1 cellular context compared by ENCODE assay signal in the genomic region with DNA sequence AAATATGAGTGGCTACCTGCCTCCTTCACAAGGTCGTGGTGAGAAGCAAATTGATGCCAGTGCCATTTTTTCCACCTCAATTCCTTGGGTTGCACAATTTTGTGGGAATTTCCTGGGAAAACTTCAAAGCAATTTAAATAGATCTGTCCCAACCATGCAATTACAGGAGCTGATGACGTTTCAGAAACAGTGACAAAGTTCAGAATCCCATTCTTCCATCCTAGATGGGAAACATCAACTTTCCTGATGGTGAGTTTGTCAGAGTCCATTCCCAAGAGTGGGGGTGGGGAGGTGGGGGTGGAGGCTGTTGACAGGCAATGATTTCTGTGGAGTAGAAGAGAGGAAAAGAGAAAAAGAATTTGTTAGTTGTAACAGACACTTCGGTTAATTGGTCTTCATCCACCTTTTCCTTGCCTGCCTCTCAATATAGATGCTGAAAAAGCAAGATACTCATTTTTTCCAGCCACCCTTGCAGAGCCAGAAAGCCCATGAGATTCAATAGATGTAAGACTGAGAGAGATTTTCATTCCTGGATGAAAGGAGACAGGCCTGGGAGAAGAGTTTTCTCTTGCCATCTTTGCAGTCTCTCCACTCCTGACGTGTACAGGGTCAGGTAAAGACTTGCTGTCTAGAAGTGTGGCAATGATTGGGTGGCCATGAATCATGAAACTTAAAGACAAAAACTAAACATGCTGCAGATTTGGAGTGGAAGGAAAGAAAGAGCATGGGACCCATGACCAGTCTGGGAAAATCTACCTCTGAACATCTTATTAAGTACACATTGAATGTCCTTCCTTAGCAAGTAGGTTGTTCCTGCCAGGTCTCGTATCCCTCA.
TF ChIP-seq lines count a peak whose summit lies in the region.

No MANE protein-coding gene starts in this region.

TF ChIP-seq in HCT116, 20 proteins besides CTCF, POLR2A, EP300 and RAD21 (continued from another document):
- TF ChIP-seq ZBTB33 (IDR thresholded peaks at IDR 0.05; ENCODE audit: extremely low read depth, insufficient replicate concordance, low read length) (no peak), MAX (IDR thresholded peaks at IDR 0.05) (no peak), ELF1 (IDR thresholded peaks at IDR 0.05; ENCODE audit: borderline replicate concordance, low read depth) (no peak), EZH2phosphoT487 (IDR thresholded peaks at IDR 0.05; ENCODE audit: borderline replicate concordance) (no peak), YY1 (IDR thresholded peaks at IDR 0.05; ENCODE audit: extremely low read depth, insufficient replicate concordance, low read depth, low read length) (no peak), POLR2AphosphoS5 (IDR thresholded peaks at IDR 0.05; ENCODE audit: low read depth, low read length) (no peak), SP1 (IDR thresholded peaks at IDR 0.05; ENCODE audit: low read depth) (peak; percentile 16; the same call in 1 of the 2 replicates), SRF (IDR thresholded peaks at IDR 0.05; ENCODE audit: low read depth) (no peak), EZH2 (IDR thresholded peaks at IDR 0.05) (no peak), EGR1 (IDR thresholded peaks at IDR 0.05; ENCODE audit: low read depth) (no peak), REST (IDR thresholded peaks at IDR 0.05; ENCODE audit: low read depth) (no peak), CEBPB (IDR thresholded peaks at IDR 0.05; ENCODE audit: low read depth) (peak; percentile 71; the same call in 1 of the 2 replicates), SIN3A (IDR thresholded peaks at IDR 0.05; ENCODE audit: low read depth) (no peak), ATF3 (IDR thresholded peaks at IDR 0.05) (no peak)
